ENCODE assay signal across 39 cellular contexts in genomic region chrX:134957836-134958235, GRCh38. TPM values are rescaled to one million over a fixed set of nuclear protein-coding genes. Genes with fewer than 3 reads are reported as not detected.
"Had no signal": no experiment of that assay in that cellular context is flagged by ENCODE, and none has a peak within 500 bp of the region (broad histone marks: within the 10 kb centered on the region; RNA-seq: fewer than 3 reads in every experiment).

No MANE protein-coding gene starts in this region.

- FAIRE-seq: bronchial epithelial cell, colon had no signal

- H3K9me3 Mint-ChIP-seq: activated naive CD4-positive, alpha-beta T cell treated with anti-CD3 and anti-CD28 coated beads for 36 hours; activated naive CD4-positive, alpha-beta T cell treated with anti-CD3 and anti-CD28 coated beads, Interleukin-2, amount 10 ng/mL, durations not matched to agents 7 days and 5 days; activated naive CD4-positive, alpha-beta T cell treated with anti-CD3 and anti-CD28 coated beads, Interleukin-2, amount 50 U/mL, for 24 hours; activated naive CD4-positive, alpha-beta T cell treated with anti-CD3 and anti-CD28 coated beads, Interleukin-2, amount 50 U/mL, for 72 hours; activated naive CD8-positive, alpha-beta T cell treated with anti-CD3 and anti-CD28 coated beads for 36 hours; activated naive CD8-positive, alpha-beta T cell treated with anti-CD3 and anti-CD28 coated beads, Interleukin-2, amount 10 ng/mL, durations not matched to agents 7 days and 5 days; activated naive CD8-positive, alpha-beta T cell treated with anti-CD3 and anti-CD28 coated beads, Interleukin-2, amount 50 U/mL, for 24 hours; activated T-cell treated with anti-CD3 and anti-CD28 coated beads, Interleukin-2, amount 50 U/mL, for 24 hours; activated T-cell treated with anti-CD3 and anti-CD28 coated beads, Interleukin-2, amount 50 U/mL, for 4 hours; activated T-cell treated with anti-CD3 and anti-CD28 coated beads, Interleukin-2, amount 50 U/mL, for 72 hours; activated T-helper 1 cell treated with anti-CD3 and anti-CD28 coated beads, Interleukin-12 subunit alpha, Interleukin-12 subunit beta, Interleukin-2, Interleukin-4 antibody, amounts not matched to agents 30 ng/mL and 10 ng/mL and 1 ng/mL, durations not matched to agents 14 hours and 24 hours and 36 hours; activated T-helper 17 cell treated with anti-CD3 and anti-CD28 coated beads, Interleukin-2, amount 50 U/mL, for 72 hours; activated T-helper 2 cell treated with anti-CD3 and anti-CD28 coated beads, Interferon-gamma antibody, Interleukin-2, Interleukin-4, amounts not matched to agents 10 μg/mL and 5 μg/mL and 100 μg/mL, durations not matched to agents 14 hours and 24 hours and 36 hours; central memory CD8-positive, alpha-beta T cell had no signal

- H3K36me3 Mint-ChIP-seq: activated naive CD4-positive, alpha-beta T cell treated with anti-CD3 and anti-CD28 coated beads, Interleukin-2, amount 10 ng/mL, durations not matched to agents 7 days and 5 days; activated naive CD4-positive, alpha-beta T cell treated with anti-CD3 and anti-CD28 coated beads, Interleukin-2, amount 50 U/mL, for 24 hours; activated naive CD4-positive, alpha-beta T cell treated with anti-CD3 and anti-CD28 coated beads, Interleukin-2, amount 50 U/mL, for 72 hours; activated naive CD8-positive, alpha-beta T cell; activated naive CD8-positive, alpha-beta T cell treated with anti-CD3 and anti-CD28 coated beads for 36 hours; activated naive CD8-positive, alpha-beta T cell treated with anti-CD3 and anti-CD28 coated beads, Interleukin-2, amount 10 ng/mL, durations not matched to agents 7 days and 5 days; brain had no signal

- H3K27ac Mint-ChIP-seq: activated naive CD4-positive, alpha-beta T cell treated with anti-CD3 and anti-CD28 coated beads for 36 hours; activated naive CD4-positive, alpha-beta T cell treated with anti-CD3 and anti-CD28 coated beads, Interleukin-2, amount 10 ng/mL, durations not matched to agents 7 days and 5 days; activated naive CD4-positive, alpha-beta T cell treated with anti-CD3 and anti-CD28 coated beads, Interleukin-2, amount 50 U/mL, for 24 hours; activated naive CD4-positive, alpha-beta T cell treated with anti-CD3 and anti-CD28 coated beads, Interleukin-2, amount 50 U/mL, for 72 hours; activated naive CD8-positive, alpha-beta T cell; activated naive CD8-positive, alpha-beta T cell treated with anti-CD3 and anti-CD28 coated beads for 36 hours; activated naive CD8-positive, alpha-beta T cell treated with anti-CD3 and anti-CD28 coated beads, Interleukin-2, amount 10 ng/mL, durations not matched to agents 7 days and 5 days; activated naive CD8-positive, alpha-beta T cell treated with anti-CD3 and anti-CD28 coated beads, Interleukin-2, amount 50 U/mL, for 24 hours; activated T-cell treated with anti-CD3 and anti-CD28 coated beads, Interleukin-2, amount 50 U/mL, for 24 hours; activated T-cell treated with anti-CD3 and anti-CD28 coated beads, Interleukin-2, amount 50 U/mL, for 72 hours; activated T-helper 1 cell treated with anti-CD3 and anti-CD28 coated beads, Interleukin-12 subunit alpha, Interleukin-12 subunit beta, Interleukin-2, Interleukin-4 antibody, amounts not matched to agents 30 ng/mL and 10 ng/mL and 1 ng/mL, durations not matched to agents 14 hours and 24 hours and 36 hours; activated T-helper 17 cell treated with anti-CD3 and anti-CD28 coated beads, Interleukin-2, amount 50 U/mL, for 72 hours; activated T-helper 2 cell treated with anti-CD3 and anti-CD28 coated beads, Interferon-gamma antibody, Interleukin-2, Interleukin-4, amounts not matched to agents 10 μg/mL and 5 μg/mL and 100 μg/mL, durations not matched to agents 14 hours and 24 hours and 36 hours; brain had no signal

- DNase-seq: activated effector memory CD4-positive, alpha-beta T cell treated with anti-CD3 and anti-CD28 coated beads, Interleukin-2, amount 50 U/mL, for 16 hours; activated effector memory CD4-positive, alpha-beta T cell treated with Interleukin-2 at 50 U/mL for 16 hours; activated gamma-delta T cell; activated gamma-delta T cell treated with Interleukin-2 at 50 U/mL for 16 hours; activated naive CD4-positive, alpha-beta T cell; activated naive CD4-positive, alpha-beta T cell treated with anti-CD3 and anti-CD28 coated beads for 36 hours; activated naive CD4-positive, alpha-beta T cell treated with anti-CD3 and anti-CD28 coated beads, Interleukin-2, amount 10 ng/mL, durations not matched to agents 7 days and 5 days; activated naive CD4-positive, alpha-beta T cell treated with anti-CD3 and anti-CD28 coated beads, Interleukin-2, amount 50 U/mL, for 16 hours; activated naive CD4-positive, alpha-beta T cell treated with Interleukin-2 at 50 U/mL for 16 hours; activated naive CD8-positive, alpha-beta T cell treated with anti-CD3 and anti-CD28 coated beads for 36 hours; activated naive CD8-positive, alpha-beta T cell treated with anti-CD3 and anti-CD28 coated beads, Interleukin-2, amount 10 ng/mL, durations not matched to agents 7 days and 5 days; activated naive CD8-positive, alpha-beta T cell treated with anti-CD3 and anti-CD28 coated beads, Interleukin-2, amount 50 U/mL, for 24 hours; activated T-cell treated with anti-CD3 and anti-CD28 coated beads, Interleukin-2, amount 50 U/mL, for 24 hours; activated T-cell treated with anti-CD3 and anti-CD28 coated beads, Interleukin-2, amount 50 U/mL, for 4 hours; activated T-cell treated with anti-CD3 and anti-CD28 coated beads, Interleukin-2, amount 50 U/mL, for 48 hours; activated T-cell treated with anti-CD3 and anti-CD28 coated beads, Interleukin-2, amount 50 U/mL, for 72 hours; adrenal gland; amniotic stem cell; amygdala; anterior cingulate cortex; aorta; body of pancreas; brain microvascular endothelial cell; caudate nucleus; central memory CD4-positive, alpha-beta T cell; cerebellar nuclear complex had no signal

- H3K4me3 Mint-ChIP-seq: activated naive CD4-positive, alpha-beta T cell treated with anti-CD3 and anti-CD28 coated beads for 36 hours; activated naive CD4-positive, alpha-beta T cell treated with anti-CD3 and anti-CD28 coated beads, Interleukin-2, amount 10 ng/mL, durations not matched to agents 7 days and 5 days; activated naive CD4-positive, alpha-beta T cell treated with anti-CD3 and anti-CD28 coated beads, Interleukin-2, amount 50 U/mL, for 24 hours; activated naive CD8-positive, alpha-beta T cell; activated naive CD8-positive, alpha-beta T cell treated with anti-CD3 and anti-CD28 coated beads for 36 hours; activated naive CD8-positive, alpha-beta T cell treated with anti-CD3 and anti-CD28 coated beads, Interleukin-2, amount 10 ng/mL, durations not matched to agents 7 days and 5 days; activated naive CD8-positive, alpha-beta T cell treated with anti-CD3 and anti-CD28 coated beads, Interleukin-2, amount 50 U/mL, for 24 hours; activated T-cell treated with anti-CD3 and anti-CD28 coated beads, Interleukin-2, amount 50 U/mL, for 24 hours; activated T-cell treated with anti-CD3 and anti-CD28 coated beads, Interleukin-2, amount 50 U/mL, for 4 hours; activated T-cell treated with anti-CD3 and anti-CD28 coated beads, Interleukin-2, amount 50 U/mL, for 72 hours; activated T-helper 1 cell treated with anti-CD3 and anti-CD28 coated beads, Interleukin-12 subunit alpha, Interleukin-12 subunit beta, Interleukin-2, Interleukin-4 antibody, amounts not matched to agents 30 ng/mL and 10 ng/mL and 1 ng/mL, durations not matched to agents 14 hours and 24 hours and 36 hours; activated T-helper 17 cell treated with anti-CD3 and anti-CD28 coated beads, Interleukin-2, amount 50 U/mL, for 72 hours; brain; central memory CD8-positive, alpha-beta T cell had no signal

- H3K4me1 Mint-ChIP-seq: activated naive CD4-positive, alpha-beta T cell treated with anti-CD3 and anti-CD28 coated beads, Interleukin-2, amount 10 ng/mL, durations not matched to agents 7 days and 5 days; activated naive CD4-positive, alpha-beta T cell treated with anti-CD3 and anti-CD28 coated beads, Interleukin-2, amount 50 U/mL, for 24 hours; activated naive CD8-positive, alpha-beta T cell treated with anti-CD3 and anti-CD28 coated beads for 36 hours; activated naive CD8-positive, alpha-beta T cell treated with anti-CD3 and anti-CD28 coated beads, Interleukin-2, amount 10 ng/mL, durations not matched to agents 7 days and 5 days; activated naive CD8-positive, alpha-beta T cell treated with anti-CD3 and anti-CD28 coated beads, Interleukin-2, amount 50 U/mL, for 24 hours; activated T-helper 17 cell treated with anti-CD3 and anti-CD28 coated beads, Interleukin-2, amount 50 U/mL, for 72 hours; brain; central memory CD8-positive, alpha-beta T cell had no signal

- H3K4me1 ChIP-seq: adrenal gland, ascending aorta, body of pancreas, breast epithelium had no signal

- H3K9me3 ChIP-seq: adrenal gland, ascending aorta, body of pancreas, breast epithelium had no signal

- ATAC-seq: activated naive CD4-positive, alpha-beta T cell treated with anti-CD3 and anti-CD28 coated beads, Interleukin-2, amount 50 U/mL, for 72 hours; activated naive CD8-positive, alpha-beta T cell treated with anti-CD3 and anti-CD28 coated beads, Interleukin-2, amount 50 U/mL, for 24 hours; activated T-cell treated with anti-CD3 and anti-CD28 coated beads, Interleukin-2, amount 50 U/mL, for 4 hours; activated T-cell treated with anti-CD3 and anti-CD28 coated beads, Interleukin-2, amount 50 U/mL, for 72 hours; activated T-helper 17 cell treated with anti-CD3 and anti-CD28 coated beads, Interleukin-2, amount 50 U/mL, for 72 hours; body of pancreas had no signal

- H3K27ac ChIP-seq: adrenal gland, ascending aorta, body of pancreas, brain microvascular endothelial cell, breast epithelium, cardiac muscle cell had no signal

- H3K36me3 ChIP-seq: adrenal gland, ascending aorta, brain microvascular endothelial cell, breast epithelium, cardiac muscle cell had no signal

- H3K27me3 ChIP-seq: adrenal gland, ascending aorta, body of pancreas, brain microvascular endothelial cell, cardiac muscle cell had no signal

- H3K4me3 ChIP-seq: adrenal gland, ascending aorta, body of pancreas, breast epithelium, cardiac muscle cell had no signal

RNA-seq across cellular contexts. Expression of gene SMIM10, which starts 33.0 kb away (rescaled TPM):
- total RNA-seq: bronchial epithelial cell had no signal
